Comparison of ENCODE assay signal across 9 cellular contexts in the genomic region with DNA sequence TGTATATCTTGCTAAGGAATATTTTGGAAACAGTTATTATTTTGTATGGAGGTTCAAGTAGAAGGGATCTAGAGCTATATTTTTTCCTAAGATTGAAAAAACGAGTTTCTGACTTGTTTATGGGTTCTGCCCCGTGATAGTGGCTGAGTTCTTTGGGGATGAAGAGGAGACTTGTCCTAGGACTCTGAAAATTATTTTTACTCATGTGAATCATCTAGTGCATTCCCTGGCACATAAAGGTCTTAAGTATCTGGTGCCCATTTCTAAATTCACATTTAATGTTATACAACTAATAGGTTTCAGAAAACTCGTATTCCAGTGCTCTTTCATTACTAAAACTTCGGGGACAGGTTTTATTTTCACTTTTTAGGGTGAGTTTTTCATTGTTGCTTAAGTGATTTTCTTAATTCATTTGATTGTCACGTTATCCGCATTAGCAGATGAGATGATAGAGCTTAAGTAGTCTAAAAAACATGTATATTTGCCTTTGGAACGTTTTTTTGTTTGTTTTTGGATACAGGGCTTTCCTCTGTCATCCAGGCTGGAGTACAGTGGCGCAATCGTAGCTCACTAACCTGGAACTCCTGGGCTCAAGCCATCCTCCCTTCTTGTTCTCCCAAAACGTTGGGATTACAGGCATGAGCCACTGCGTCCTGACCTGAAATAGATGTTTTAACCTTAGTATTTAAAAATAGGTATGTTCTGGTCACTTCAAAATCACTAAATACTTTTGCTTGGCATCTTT. TPM values are rescaled to one million over a fixed set of nuclear protein-coding genes. Genes with fewer than 3 reads are reported as not detected.
DNase-seq lines count a peak whose midpoint lies in the region; ATAC-seq and TF ChIP-seq lines count a peak whose summit lies in the region.
"Had no signal": no experiment of that assay in that cellular context is flagged by ENCODE, and none has a peak within 500 bp of the region (broad histone marks: within the 10 kb centered on the region; RNA-seq: fewer than 3 reads in every experiment).

No MANE protein-coding gene starts in this region.

- TF ChIP-seq CTCF in LNCaP clone FGC (IDR thresholded peaks at IDR 0.05; ENCODE audit: control insufficient read depth, extremely low read depth, insufficient read depth) = no peak

- no peak for ATAC-seq in naive thymus-derived CD4-positive, alpha-beta T cell
- no peak for ATAC-seq in HG03039 (IDR thresholded peaks at IDR 0.05; ENCODE audit: unreplicated experiment)

- peaks cover 0 to 5% (median 0%) of the 10 kb centered on the region in 5 donors for H3K27me3 Mint-ChIP-seq in naive thymus-derived CD4-positive, alpha-beta T cell

- CTCF ChIA-PET in naive thymus-derived CD4-positive, alpha-beta T cell (lab: Charles Lee) = interaction anchor here (0.8 to 1.3 kb wide), 4 partner anchors 9 to 204 kb away, joined by 3 to 4 read pairs (median 3); no protein-coding TSS in a partner anchor

- H3K4me3 ChIP-seq in BLaER1 (peak overlapping the region; percentile 93), LNCaP clone FGC (ENCODE audit: low read depth, low read length) (peak overlapping the region; percentile 83)
- peak overlapping the region; percentile 78 for H3K4me3 ChIP-seq in naive thymus-derived CD4-positive, alpha-beta T cell (ENCODE audit: low read length)

- H3K27ac ChIP-seq in BLaER1 = peak overlapping the region; percentile 99; the same call in 1 of the 2 replicates
- peak overlapping the region; percentile 95 for H3K27ac ChIP-seq in naive thymus-derived CD4-positive, alpha-beta T cell (ENCODE audit: low read depth, low read length)

- H4K20me1 ChIP-seq in BLaER1 = peaks cover 68% of the 10 kb centered on the region

- peak overlapping the region; percentile 97 for H3K9ac ChIP-seq in BLaER1

- peaks cover 0 to 6% (median 0%) of the 10 kb centered on the region in 11 donors for H3K9me3 Mint-ChIP-seq in naive thymus-derived CD4-positive, alpha-beta T cell

- peaks cover 69% of the 10 kb centered on the region for H3K4me1 ChIP-seq in BLaER1
- H3K4me1 ChIP-seq in naive thymus-derived CD4-positive, alpha-beta T cell (ENCODE audit: control insufficient read depth in 2 of 2, insufficient read depth in 2 of 2, low read length in 2 of 2) = peaks cover 36 to 38% of the 10 kb centered on the region in 2 donors

- peak overlapping the region; percentile 93 to 99 (median 95) for H3K27ac Mint-ChIP-seq in naive thymus-derived CD4-positive, alpha-beta T cell

- H3K27me3 ChIP-seq in BLaER1 = no peaks in the 10 kb centered on the region
- H3K27me3 ChIP-seq in naive thymus-derived CD4-positive, alpha-beta T cell (ENCODE audit: control insufficient read depth in 2 of 2, insufficient read depth in 2 of 2, low read length in 2 of 2) = no peaks in the 10 kb centered on the region

- peak overlapping the region; percentile 88 to 98 (median 94) for H3K4me3 Mint-ChIP-seq in naive thymus-derived CD4-positive, alpha-beta T cell

- no peaks in the 10 kb centered on the region for H3K9me3 ChIP-seq in BLaER1
- H3K9me3 ChIP-seq in naive thymus-derived CD4-positive, alpha-beta T cell (ENCODE audit: control insufficient read depth in 2 of 3, low read length in 3 of 3) = no peaks in the 10 kb centered on the region

- POLR2A ChIA-PET in naive thymus-derived CD4-positive, alpha-beta T cell (lab: Charles Lee) = interaction anchor here (1.0 kb wide), 1 partner anchor 7 kb away, joined by 3 read pairs; no protein-coding TSS in a partner anchor

- H3K36me3 ChIP-seq in BLaER1 = peaks cover 28% of the 10 kb centered on the region
- H3K36me3 ChIP-seq in naive thymus-derived CD4-positive, alpha-beta T cell (ENCODE audit: control insufficient read depth in 2 of 3, insufficient read depth in 3 of 3, low read length in 3 of 3) = peaks cover 0 to 16% (median 5%) of the 10 kb centered on the region in 3 experiments

- peaks cover 41 to 80% (median 73%) of the 10 kb centered on the region in 7 donors for H3K4me1 Mint-ChIP-seq in naive thymus-derived CD4-positive, alpha-beta T cell

- intact Hi-C loops in naive thymus-derived CD4-positive, alpha-beta T cell (cut with micrococcal nuclease) = loop anchor here (5.0 to 10.0 kb wide), 7 partner anchors 472 to 1937 kb away; a partner anchor contains a TSS

- H3K4me2 ChIP-seq in BLaER1 = peak overlapping the region; percentile 97

- H3K36me3 Mint-ChIP-seq in naive thymus-derived CD4-positive, alpha-beta T cell = peaks cover 8 to 28% (median 10%) of the 10 kb centered on the region in 5 donors

- DNase-seq in LNCaP clone FGC (ENCODE audit: low read depth) = no peak
- peak; percentile 25 for DNase-seq in cerebellar cortex (ENCODE audit: low spot score)
- no peak for DNase-seq in naive thymus-derived CD4-positive, alpha-beta T cell
- no peak for DNase-seq in activated effector memory CD4-positive, alpha-beta T cell treated with anti-CD3 and anti-CD28 coated beads, Interleukin-2, amount 50 U/mL, for 16 hours
- DNase-seq in EL = no peak
- no peak for DNase-seq in COR-L47 (lab: John Stamatoyannopoulos, UW)

RNA-seq across cellular contexts. Expression of a gene that starts 2.1 kb away (rescaled TPM):
- 10 to 100 TPM; 31.6 to 63.3 (median 35.9) TPM for total RNA-seq in naive thymus-derived CD4-positive, alpha-beta T cell
- 10 to 100 TPM; 18.6 to 37.8 TPM for polyA plus RNA-seq in naive thymus-derived CD4-positive, alpha-beta T cell

RNA-seq across cellular contexts. Expression of a gene that starts 2.7 kb away (rescaled TPM):
- total RNA-seq in naive thymus-derived CD4-positive, alpha-beta T cell = 10 to 100 TPM; 31.1 to 55.8 (median 39.9) TPM
- 10 to 100 TPM; 44.6 to 55.8 TPM for polyA plus RNA-seq in naive thymus-derived CD4-positive, alpha-beta T cell

RNA-seq across cellular contexts. Expression of a gene that starts 21.9 kb away (rescaled TPM):
- total RNA-seq in naive thymus-derived CD4-positive, alpha-beta T cell = not detected
- under 1 TPM; 0.25 to 0.83 TPM for polyA plus RNA-seq in naive thymus-derived CD4-positive, alpha-beta T cell
- total RNA-seq: renal cortical epithelial cell had no signal

RNA-seq across cellular contexts. Expression of a gene that starts 32.6 kb away (rescaled TPM):
- not detected for total RNA-seq in naive thymus-derived CD4-positive, alpha-beta T cell
- polyA plus RNA-seq in naive thymus-derived CD4-positive, alpha-beta T cell = not detected
- total RNA-seq: renal cortical epithelial cell had no signal

RNA-seq across cellular contexts. Expression of a gene that starts 35.8 kb away (rescaled TPM):
- total RNA-seq in naive thymus-derived CD4-positive, alpha-beta T cell = 1 to 10 TPM; 2.2 to 7.2 (median 4.3) TPM
- polyA plus RNA-seq in naive thymus-derived CD4-positive, alpha-beta T cell = under 1 TPM; 0.24 to 0.98 TPM
